ENCODE assay signal across 4 cellular contexts in the genomic region with DNA sequence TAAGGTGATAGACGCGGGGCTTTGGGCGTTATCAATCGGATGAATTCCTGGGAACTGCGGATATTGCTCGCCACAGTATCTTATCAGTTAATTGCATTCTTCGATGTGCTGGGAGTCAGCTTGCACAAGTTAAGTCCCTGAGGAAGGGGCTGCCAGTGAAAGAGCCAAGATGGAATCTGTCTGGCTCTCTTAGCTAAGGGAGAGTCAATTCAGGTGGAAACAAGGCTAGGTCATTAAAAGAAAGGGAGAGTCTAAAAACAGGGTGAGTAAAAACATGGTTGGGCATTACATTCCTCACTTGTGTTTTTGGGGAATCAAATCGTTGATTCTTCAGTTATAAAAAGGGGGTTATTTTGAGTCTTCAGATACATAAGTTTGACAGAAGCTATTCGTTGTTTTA.
DNase-seq lines count a peak whose midpoint lies in the region; ATAC-seq, FAIRE-seq and TF ChIP-seq lines count a peak whose summit lies in the region.
"Not testable (repeated sequence)": the region's sequence is repeated elsewhere in the genome, so short reads cannot be mapped to it uniquely, and the experiment has no call there.

No MANE protein-coding gene starts in this region.

- 0 out of 2 replicates have a peak overlapping the region, but pooled peaks have one; percentile 14 for H3K4me2 ChIP-seq in K562 (ENCODE audit: insufficient read depth, low read length)
- not testable (repeated sequence) for H3K4me2 ChIP-seq in parathyroid adenoma (ENCODE audit: low read length)

- peaks cover 26% of the 10 kb centered on the region for H3K9me3 Mint-ChIP-seq in endodermal cell

- not testable (repeated sequence) for H3K27ac ChIP-seq in K562 (ENCODE audit: extremely low read depth, low read depth, low read length); endodermal cell (ENCODE audit: low read depth, low read length)
- peak overlapping the region; percentile 45 for H3K27ac ChIP-seq in mesodermal cell (ENCODE audit: low read depth, low read length, severe bottlenecking)
- peak overlapping the region; percentile 98 for H3K27ac ChIP-seq in parathyroid adenoma

- not testable (repeated sequence) for H3K9me3 ChIP-seq in K562 (replicated peaks; ENCODE audit: control insufficient read depth, insufficient read depth, low read depth, low read length); mesodermal cell (ENCODE audit: control insufficient read depth, low read length); parathyroid adenoma (ENCODE audit: control insufficient read depth, low read length)
- H3K9me3 ChIP-seq in endodermal cell (ENCODE audit: control insufficient read depth, low read length): peaks cover 55% of the 10 kb centered on the region

- H4K20me1 ChIP-seq in K562 (replicated peaks; ENCODE audit: control insufficient read depth, insufficient read depth, low read length): not testable (repeated sequence)

- ATAC-seq in K562: not testable (repeated sequence)

- peaks cover 20% of the 10 kb centered on the region for H3K36me3 Mint-ChIP-seq in endodermal cell (ENCODE audit: low read depth)

- CTCF ChIA-PET in K562 (lab: Yijun Ruan, JAX; ENCODE audit: low intra/inter-chr PET ratio): not testable (repeated sequence)

- H3K27me3 ChIP-seq in K562 (ENCODE audit: control insufficient read depth in 2 of 2, insufficient read depth in 2 of 2, low read length in 2 of 2); endodermal cell (ENCODE audit: control insufficient read depth, insufficient read depth, low read length, poor library complexity, severe bottlenecking); parathyroid adenoma (ENCODE audit: control insufficient read depth, insufficient read depth, low read length): not testable (repeated sequence)

- not testable (repeated sequence) for FAIRE-seq in K562 (lab: Jason Lieb, UNC)

- H3K4me1 Mint-ChIP-seq in endodermal cell: not testable (repeated sequence)

- not testable (repeated sequence) for BruUV-seq in K562 (replicated peaks; lab: Mats Ljungman, UMichigan)

- not testable (repeated sequence) for TF ChIP-seq POLR2A in K562 (conservative IDR thresholded peaks at IDR 0.05)

- TF ChIP-seq EP300 in K562 (IDR thresholded peaks at IDR 0.05; ENCODE audit: low read length): peak; percentile 38; the same call in 1 of the 2 replicates

- H3K4me1 ChIP-seq in K562 (replicated peaks in 1 of 2; ENCODE audit: control insufficient read depth in 2 of 2, insufficient read depth in 2 of 2, low read length in 2 of 2): peaks cover 0 to 29% of the 10 kb centered on the region in 2 experiments; a peak in 2 of 5 replicates
- H3K4me1 ChIP-seq in endodermal cell (ENCODE audit: control insufficient read depth, insufficient read depth, low read length); mesodermal cell (ENCODE audit: control insufficient read depth, insufficient read depth, low read length, poor library complexity, severe bottlenecking); parathyroid adenoma: not testable (repeated sequence)

- not testable (repeated sequence) for H3K79me2 ChIP-seq in K562 (ENCODE audit: control insufficient read depth, insufficient read depth, low read length); parathyroid adenoma

- H3K9me1 ChIP-seq in K562 (ENCODE audit: control insufficient read depth, insufficient read depth, low read length): not testable (repeated sequence)

- H3K36me3 ChIP-seq in K562 (ENCODE audit: control insufficient read depth, insufficient read depth, low read length); mesodermal cell (ENCODE audit: control insufficient read depth, insufficient read depth, low read length); parathyroid adenoma (ENCODE audit: control insufficient read depth, insufficient read depth, low read length): not testable (repeated sequence)
- peaks cover 12% of the 10 kb centered on the region for H3K36me3 ChIP-seq in endodermal cell (ENCODE audit: control insufficient read depth, insufficient read depth, low read length)

- in situ Hi-C loops in K562 (cut with MboI): not testable (repeated sequence)

- not testable (repeated sequence) for DNase-seq in K562 (ENCODE audit: extremely low read depth in 1 of 4, low spot score in 3 of 4); endodermal cell

- POLR2A ChIA-PET in K562 (lab: Yijun Ruan, JAX): not testable (repeated sequence)

- not testable (repeated sequence) for H3K4me3 ChIP-seq in K562; mesodermal cell (ENCODE audit: extremely low read depth, insufficient read depth, low read length, poor library complexity, severe bottlenecking)
- peak overlapping the region; percentile 65 for H3K4me3 ChIP-seq in endodermal cell (ENCODE audit: low read length)
- peak overlapping the region; percentile 11 for H3K4me3 ChIP-seq in parathyroid adenoma (ENCODE audit: low read depth, low read length)

- TF ChIP-seq RAD21 in K562 (CRISPR knock-in tag; conservative IDR thresholded peaks at IDR 0.05 in 1 of 2, IDR thresholded peaks at IDR 0.05 in 1 of 2): not testable (repeated sequence)

- H3K9ac ChIP-seq in K562 (ENCODE audit: insufficient read depth in 1 of 2, low read depth in 2 of 2, low read length in 2 of 2); endodermal cell (ENCODE audit: extremely low read depth, low read length, poor library complexity, severe bottlenecking); parathyroid adenoma: not testable (repeated sequence)

- H3K4me3 Mint-ChIP-seq in endodermal cell: not testable (repeated sequence)

- not testable (repeated sequence) for H3K27ac Mint-ChIP-seq in endodermal cell

- WGBS in K562 (ENCODE audit: insufficient coverage, low coverage, missing lambda C conversion rate): 4% methylated on average over 9 of the region's 9 CpGs
- WGBS in endodermal cell (ENCODE audit: insufficient coverage in 1 of 2, insufficient read length in 1 of 2), 2 experiments: 50 to 60% methylated on average over 1 to 8 of the region's 9 CpGs
- 50 to 90% methylated on average over 1 to 4 of the region's 9 CpGs for WGBS in mesodermal cell (ENCODE audit: insufficient coverage in 2 of 2), 2 experiments

- not testable (repeated sequence) for H3K27me3 Mint-ChIP-seq in endodermal cell (ENCODE audit: insufficient read depth)

- intact Hi-C loops in K562 (cut with micrococcal nuclease): not testable (repeated sequence)

- not testable (repeated sequence) for TF ChIP-seq CTCF in K562 (IDR thresholded peaks at IDR 0.05 in 2 of 3, conservative IDR thresholded peaks at IDR 0.05 in 1 of 3; ENCODE audit: insufficient read depth in 2 of 3, low read depth in 1 of 3, low read length in 3 of 3); endodermal cell (conservative IDR thresholded peaks at IDR 0.05); parathyroid adenoma (IDR thresholded peaks at IDR 0.05)

- H2AFZ ChIP-seq in K562 (ENCODE audit: low read depth, low read length); parathyroid adenoma: not testable (repeated sequence)

TF ChIP-seq in K562, 482 proteins besides CTCF, POLR2A, EP300 and RAD21 (continues in another document):
- TF ChIP-seq ZNF584 (CRISPR knock-in tag; IDR thresholded peaks at IDR 0.05; ENCODE audit: low read depth) (peak; percentile 93), TEAD4 (IDR thresholded peaks at IDR 0.05; ENCODE audit: low read length) (peak; percentile 67; the same call in 1 of the 2 replicates), ZNF449 (CRISPR knock-in tag; IDR thresholded peaks at IDR 0.05) (peak; percentile 69; the same call in 1 of the 2 replicates), ZNF75A (CRISPR knock-in tag; IDR thresholded peaks at IDR 0.05) (0 out of 2 replicates have a peak, but pooled peaks have one; percentile 44), DMBX1 (CRISPR knock-in tag; IDR thresholded peaks at IDR 0.05; ENCODE audit: borderline replicate concordance) (peak; percentile 96), ZNF197 (CRISPR knock-in tag; IDR thresholded peaks at IDR 0.05; ENCODE audit: low read depth) (0 out of 2 replicates have a peak, but pooled peaks have one; percentile 60), PML (IDR thresholded peaks at IDR 0.05; ENCODE audit: low read length) (0 out of 2 replicates have a peak, but pooled peaks have one; percentile 19), TAL1 (IDR thresholded peaks at IDR 0.05) (peak; percentile 26), GATAD2A (IDR thresholded peaks at IDR 0.05) (0 out of 2 replicates have a peak, but pooled peaks have one; percentile 32)
- TF ChIP-seq TEAD4 (CRISPR knock-in tag; IDR thresholded peaks at IDR 0.05; ENCODE audit: borderline replicate concordance): not testable (repeated sequence)
- TF ChIP-seq, protein P1, sequence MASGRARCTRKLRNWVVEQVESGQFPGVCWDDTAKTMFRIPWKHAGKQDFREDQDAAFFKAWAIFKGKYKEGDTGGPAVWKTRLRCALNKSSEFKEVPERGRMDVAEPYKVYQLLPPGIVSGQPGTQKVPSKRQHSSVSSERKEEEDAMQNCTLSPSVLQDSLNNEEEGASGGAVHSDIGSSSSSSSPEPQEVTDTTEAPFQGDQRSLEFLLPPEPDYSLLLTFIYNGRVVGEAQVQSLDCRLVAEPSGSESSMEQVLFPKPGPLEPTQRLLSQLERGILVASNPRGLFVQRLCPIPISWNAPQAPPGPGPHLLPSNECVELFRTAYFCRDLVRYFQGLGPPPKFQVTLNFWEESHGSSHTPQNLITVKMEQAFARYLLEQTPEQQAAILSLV (tag; IDR thresholded peaks at IDR 0.05): peak; percentile 64
